1 cellular context compared by ENCODE assay signal in the genomic region with DNA sequence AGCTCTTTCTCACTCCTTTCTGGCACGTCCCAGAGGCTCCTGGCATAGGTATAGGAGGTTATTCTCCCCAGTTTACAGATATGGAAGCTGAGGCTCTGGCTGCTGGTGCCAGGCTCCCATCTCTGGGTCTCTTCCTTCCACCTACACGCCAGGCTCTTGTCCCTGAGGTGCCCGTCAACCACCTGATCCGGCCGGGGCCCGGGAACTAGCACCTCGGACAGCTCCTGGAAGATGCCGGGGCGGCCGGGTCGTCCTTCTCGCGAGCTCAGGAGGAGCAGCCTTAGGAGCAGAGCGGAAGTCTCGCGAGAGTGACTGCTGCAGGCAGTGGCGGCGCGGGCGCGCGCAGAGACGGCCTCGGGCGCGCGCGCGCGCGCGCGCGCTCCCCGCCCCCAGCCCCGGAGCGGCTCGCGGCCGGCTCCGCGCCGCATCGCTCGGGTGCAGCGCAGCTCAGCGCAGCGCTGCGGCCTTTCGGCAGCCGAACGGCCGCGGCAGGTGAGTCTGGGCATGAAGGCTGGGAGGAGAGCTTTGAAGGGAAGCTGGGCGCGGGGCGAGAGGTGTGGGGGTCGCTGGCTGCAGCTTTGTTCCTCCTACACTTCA.
TF ChIP-seq lines count a peak whose summit lies in the region.

A gene with protein sequence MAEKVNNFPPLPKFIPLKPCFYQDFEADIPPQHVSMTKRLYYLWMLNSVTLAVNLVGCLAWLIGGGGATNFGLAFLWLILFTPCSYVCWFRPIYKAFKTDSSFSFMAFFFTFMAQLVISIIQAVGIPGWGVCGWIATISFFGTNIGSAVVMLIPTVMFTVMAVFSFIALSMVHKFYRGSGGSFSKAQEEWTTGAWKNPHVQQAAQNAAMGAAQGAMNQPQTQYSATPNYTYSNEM (plus strand): TSS at position 382 of the 597 bp plus-strand sequence. CDS start 16,277 bp downstream, outside the sequence.

TF ChIP-seq in HEK293, 187 proteins besides CTCF, POLR2A, EP300 and RAD21 (continued from another document and continues in another):
- TF ChIP-seq INSM2 (tag by site-specific recombination; IDR thresholded peaks at IDR 0.05): no peak
- TF ChIP-seq KLF1 (tag by site-specific recombination; IDR thresholded peaks at IDR 0.05): no peak
- no peak for TF ChIP-seq YY1 (tag by site-specific recombination; IDR thresholded peaks at IDR 0.05)
- TF ChIP-seq ZNF561 (tag by site-specific recombination; IDR thresholded peaks at IDR 0.05; ENCODE audit: borderline replicate concordance): peak; percentile 47; the same call in 1 of the 2 replicates
- TF ChIP-seq ZNF155 (tag by site-specific recombination; IDR thresholded peaks at IDR 0.05): no peak
- TF ChIP-seq ZNF175 (tag by site-specific recombination; IDR thresholded peaks at IDR 0.05): no peak
- no peak for TF ChIP-seq ZNF610 (tag by site-specific recombination; IDR thresholded peaks at IDR 0.05; ENCODE audit: borderline replicate concordance)
- TF ChIP-seq ZNF596 (tag by site-specific recombination; IDR thresholded peaks at IDR 0.05): no peak
- no peak; the same call in 1 of the 2 replicates for TF ChIP-seq SCRT2 (tag by site-specific recombination; IDR thresholded peaks at IDR 0.05)
- TF ChIP-seq, protein P1, sequence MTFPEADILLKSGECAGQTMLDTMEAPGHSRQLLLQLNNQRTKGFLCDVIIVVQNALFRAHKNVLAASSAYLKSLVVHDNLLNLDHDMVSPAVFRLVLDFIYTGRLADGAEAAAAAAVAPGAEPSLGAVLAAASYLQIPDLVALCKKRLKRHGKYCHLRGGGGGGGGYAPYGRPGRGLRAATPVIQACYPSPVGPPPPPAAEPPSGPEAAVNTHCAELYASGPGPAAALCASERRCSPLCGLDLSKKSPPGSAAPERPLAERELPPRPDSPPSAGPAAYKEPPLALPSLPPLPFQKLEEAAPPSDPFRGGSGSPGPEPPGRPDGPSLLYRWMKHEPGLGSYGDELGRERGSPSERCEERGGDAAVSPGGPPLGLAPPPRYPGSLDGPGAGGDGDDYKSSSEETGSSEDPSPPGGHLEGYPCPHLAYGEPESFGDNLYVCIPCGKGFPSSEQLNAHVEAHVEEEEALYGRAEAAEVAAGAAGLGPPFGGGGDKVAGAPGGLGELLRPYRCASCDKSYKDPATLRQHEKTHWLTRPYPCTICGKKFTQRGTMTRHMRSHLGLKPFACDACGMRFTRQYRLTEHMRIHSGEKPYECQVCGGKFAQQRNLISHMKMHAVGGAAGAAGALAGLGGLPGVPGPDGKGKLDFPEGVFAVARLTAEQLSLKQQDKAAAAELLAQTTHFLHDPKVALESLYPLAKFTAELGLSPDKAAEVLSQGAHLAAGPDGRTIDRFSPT (tag by site-specific recombination; IDR thresholded peaks at IDR 0.05): no peak
- TF ChIP-seq YY2 (tag by site-specific recombination; IDR thresholded peaks at IDR 0.05): no peak
- no peak for TF ChIP-seq ZNF76 (tag by site-specific recombination; IDR thresholded peaks at IDR 0.05; ENCODE audit: borderline replicate concordance, low read depth)
- no peak for TF ChIP-seq GLIS1 (tag by site-specific recombination; IDR thresholded peaks at IDR 0.05)
- peak; percentile 30; the same call in 1 of the 2 replicates for TF ChIP-seq SP2 (tag by site-specific recombination; IDR thresholded peaks at IDR 0.05)
- no peak for TF ChIP-seq ZNF114 (tag by site-specific recombination; IDR thresholded peaks at IDR 0.05)
- TF ChIP-seq ZNF23 (tag by site-specific recombination; IDR thresholded peaks at IDR 0.05; ENCODE audit: borderline replicate concordance): no peak
- peak; percentile 100 for TF ChIP-seq ZBTB20 (tag by site-specific recombination; IDR thresholded peaks at IDR 0.05)
- peak; percentile 8; the same call in 1 of the 2 replicates for TF ChIP-seq SCRT1 (tag by site-specific recombination; IDR thresholded peaks at IDR 0.05; ENCODE audit: borderline replicate concordance)
- TF ChIP-seq ZNF654 (tag by site-specific recombination; IDR thresholded peaks at IDR 0.05; ENCODE audit: low read depth): no peak
- TF ChIP-seq, protein P2, sequence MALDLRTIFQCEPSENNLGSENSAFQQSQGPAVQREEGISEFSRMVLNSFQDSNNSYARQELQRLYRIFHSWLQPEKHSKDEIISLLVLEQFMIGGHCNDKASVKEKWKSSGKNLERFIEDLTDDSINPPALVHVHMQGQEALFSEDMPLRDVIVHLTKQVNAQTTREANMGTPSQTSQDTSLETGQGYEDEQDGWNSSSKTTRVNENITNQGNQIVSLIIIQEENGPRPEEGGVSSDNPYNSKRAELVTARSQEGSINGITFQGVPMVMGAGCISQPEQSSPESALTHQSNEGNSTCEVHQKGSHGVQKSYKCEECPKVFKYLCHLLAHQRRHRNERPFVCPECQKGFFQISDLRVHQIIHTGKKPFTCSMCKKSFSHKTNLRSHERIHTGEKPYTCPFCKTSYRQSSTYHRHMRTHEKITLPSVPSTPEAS (tag by site-specific recombination; IDR thresholded peaks at IDR 0.05): no peak
- TF ChIP-seq ZNF335 (tag by site-specific recombination; conservative IDR thresholded peaks at IDR 0.05): peak; percentile 41
- no peak; the same call in 1 of the 2 replicates for TF ChIP-seq SP3 (tag by site-specific recombination; IDR thresholded peaks at IDR 0.05)
- TF ChIP-seq ZEB2 (tag by site-specific recombination; IDR thresholded peaks at IDR 0.05): 0 out of 2 replicates have a peak, but pooled peaks have one; percentile 25
- TF ChIP-seq ZNF292 (tag by site-specific recombination; IDR thresholded peaks at IDR 0.05; ENCODE audit: borderline replicate concordance, low read depth): no peak
- no peak for TF ChIP-seq ZNF624 (tag by site-specific recombination; IDR thresholded peaks at IDR 0.05)
- TF ChIP-seq ZNF341 (tag by site-specific recombination; IDR thresholded peaks at IDR 0.05; ENCODE audit: low read depth): no peak
- TF ChIP-seq ZBTB21 (tag by site-specific recombination; IDR thresholded peaks at IDR 0.05): no peak
- TF ChIP-seq ZBTB26 (tag by site-specific recombination; optimal IDR thresholded peaks at IDR 0.05): peak; percentile 72
- TF ChIP-seq ZNF704 (tag by site-specific recombination; IDR thresholded peaks at IDR 0.05): peak; percentile 72; the same call in 1 of the 2 replicates
- TF ChIP-seq ZNF629 (tag by site-specific recombination; IDR thresholded peaks at IDR 0.05): peak; percentile 5; the same call in 1 of the 2 replicates
- TF ChIP-seq ZNF501 (tag by site-specific recombination; IDR thresholded peaks at IDR 0.05): no peak
- no peak for TF ChIP-seq GLI4 (tag by site-specific recombination; IDR thresholded peaks at IDR 0.05)
- no peak for TF ChIP-seq GFI1B (tag by site-specific recombination; IDR thresholded peaks at IDR 0.05)
- TF ChIP-seq ZXDB (tag by site-specific recombination; IDR thresholded peaks at IDR 0.05): peak; percentile 48; the same call in 1 of the 2 replicates
- TF ChIP-seq ZNF394 (tag by site-specific recombination; IDR thresholded peaks at IDR 0.05; ENCODE audit: borderline replicate concordance): 0 out of 2 replicates have a peak, but pooled peaks have one; percentile 24
- TF ChIP-seq ZNF660 (tag by site-specific recombination; IDR thresholded peaks at IDR 0.05): peak; percentile 35; the same call in 1 of the 2 replicates
- no peak for TF ChIP-seq ZNF426 (tag by site-specific recombination; IDR thresholded peaks at IDR 0.05)
- TF ChIP-seq, protein P3, sequence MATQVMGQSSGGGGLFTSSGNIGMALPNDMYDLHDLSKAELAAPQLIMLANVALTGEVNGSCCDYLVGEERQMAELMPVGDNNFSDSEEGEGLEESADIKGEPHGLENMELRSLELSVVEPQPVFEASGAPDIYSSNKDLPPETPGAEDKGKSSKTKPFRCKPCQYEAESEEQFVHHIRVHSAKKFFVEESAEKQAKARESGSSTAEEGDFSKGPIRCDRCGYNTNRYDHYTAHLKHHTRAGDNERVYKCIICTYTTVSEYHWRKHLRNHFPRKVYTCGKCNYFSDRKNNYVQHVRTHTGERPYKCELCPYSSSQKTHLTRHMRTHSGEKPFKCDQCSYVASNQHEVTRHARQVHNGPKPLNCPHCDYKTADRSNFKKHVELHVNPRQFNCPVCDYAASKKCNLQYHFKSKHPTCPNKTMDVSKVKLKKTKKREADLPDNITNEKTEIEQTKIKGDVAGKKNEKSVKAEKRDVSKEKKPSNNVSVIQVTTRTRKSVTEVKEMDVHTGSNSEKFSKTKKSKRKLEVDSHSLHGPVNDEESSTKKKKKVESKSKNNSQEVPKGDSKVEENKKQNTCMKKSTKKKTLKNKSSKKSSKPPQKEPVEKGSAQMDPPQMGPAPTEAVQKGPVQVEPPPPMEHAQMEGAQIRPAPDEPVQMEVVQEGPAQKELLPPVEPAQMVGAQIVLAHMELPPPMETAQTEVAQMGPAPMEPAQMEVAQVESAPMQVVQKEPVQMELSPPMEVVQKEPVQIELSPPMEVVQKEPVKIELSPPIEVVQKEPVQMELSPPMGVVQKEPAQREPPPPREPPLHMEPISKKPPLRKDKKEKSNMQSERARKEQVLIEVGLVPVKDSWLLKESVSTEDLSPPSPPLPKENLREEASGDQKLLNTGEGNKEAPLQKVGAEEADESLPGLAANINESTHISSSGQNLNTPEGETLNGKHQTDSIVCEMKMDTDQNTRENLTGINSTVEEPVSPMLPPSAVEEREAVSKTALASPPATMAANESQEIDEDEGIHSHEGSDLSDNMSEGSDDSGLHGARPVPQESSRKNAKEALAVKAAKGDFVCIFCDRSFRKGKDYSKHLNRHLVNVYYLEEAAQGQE (tag by site-specific recombination; IDR thresholded peaks at IDR 0.05): peak; percentile 99
- TF ChIP-seq MEIS1 (CRISPR knock-in tag; IDR thresholded peaks at IDR 0.05; ENCODE audit: borderline replicate concordance): no peak
- TF ChIP-seq ZBTB17 (tag by site-specific recombination; IDR thresholded peaks at IDR 0.05): peak; percentile 69
- TF ChIP-seq ZFHX2 (tag by site-specific recombination; conservative IDR thresholded peaks at IDR 0.05): peak; percentile 2; the same call in 1 of the 2 replicates
- TF ChIP-seq ZNF837 (tag by site-specific recombination; IDR thresholded peaks at IDR 0.05): no peak
- TF ChIP-seq, protein P4, sequence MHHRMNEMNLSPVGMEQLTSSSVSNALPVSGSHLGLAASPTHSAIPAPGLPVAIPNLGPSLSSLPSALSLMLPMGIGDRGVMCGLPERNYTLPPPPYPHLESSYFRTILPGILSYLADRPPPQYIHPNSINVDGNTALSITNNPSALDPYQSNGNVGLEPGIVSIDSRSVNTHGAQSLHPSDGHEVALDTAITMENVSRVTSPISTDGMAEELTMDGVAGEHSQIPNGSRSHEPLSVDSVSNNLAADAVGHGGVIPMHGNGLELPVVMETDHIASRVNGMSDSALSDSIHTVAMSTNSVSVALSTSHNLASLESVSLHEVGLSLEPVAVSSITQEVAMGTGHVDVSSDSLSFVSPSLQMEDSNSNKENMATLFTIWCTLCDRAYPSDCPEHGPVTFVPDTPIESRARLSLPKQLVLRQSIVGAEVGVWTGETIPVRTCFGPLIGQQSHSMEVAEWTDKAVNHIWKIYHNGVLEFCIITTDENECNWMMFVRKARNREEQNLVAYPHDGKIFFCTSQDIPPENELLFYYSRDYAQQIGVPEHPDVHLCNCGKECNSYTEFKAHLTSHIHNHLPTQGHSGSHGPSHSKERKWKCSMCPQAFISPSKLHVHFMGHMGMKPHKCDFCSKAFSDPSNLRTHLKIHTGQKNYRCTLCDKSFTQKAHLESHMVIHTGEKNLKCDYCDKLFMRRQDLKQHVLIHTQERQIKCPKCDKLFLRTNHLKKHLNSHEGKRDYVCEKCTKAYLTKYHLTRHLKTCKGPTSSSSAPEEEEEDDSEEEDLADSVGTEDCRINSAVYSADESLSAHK (tag by site-specific recombination; IDR thresholded peaks at IDR 0.05): no peak
- TF ChIP-seq, protein P5, sequence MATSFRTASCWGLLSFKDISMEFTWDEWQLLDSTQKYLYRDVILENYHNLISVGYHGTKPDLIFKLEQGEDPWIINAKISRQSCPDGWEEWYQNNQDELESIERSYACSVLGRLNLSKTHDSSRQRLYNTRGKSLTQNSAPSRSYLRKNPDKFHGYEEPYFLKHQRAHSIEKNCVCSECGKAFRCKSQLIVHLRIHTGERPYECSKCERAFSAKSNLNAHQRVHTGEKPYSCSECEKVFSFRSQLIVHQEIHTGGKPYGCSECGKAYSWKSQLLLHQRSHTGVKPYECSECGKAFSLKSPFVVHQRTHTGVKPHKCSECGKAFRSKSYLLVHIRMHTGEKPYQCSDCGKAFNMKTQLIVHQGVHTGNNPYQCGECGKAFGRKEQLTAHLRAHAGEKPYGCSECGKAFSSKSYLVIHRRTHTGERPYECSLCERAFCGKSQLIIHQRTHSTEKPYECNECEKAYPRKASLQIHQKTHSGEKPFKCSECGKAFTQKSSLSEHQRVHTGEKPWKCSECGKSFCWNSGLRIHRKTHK (tag by site-specific recombination; IDR thresholded peaks at IDR 0.05): no peak
- no peak for TF ChIP-seq ZNF544 (tag by site-specific recombination; IDR thresholded peaks at IDR 0.05)
